In genomic region chr14:90344920-90345557, GRCh38 we compare ENCODE assay signal across 18 cellular contexts.
"Had no signal": no experiment of that assay in that cellular context is flagged by ENCODE, and none has a peak within 500 bp of the region (broad histone marks: within the 10 kb centered on the region; RNA-seq: fewer than 3 reads in every experiment).

No MANE protein-coding gene starts in this region.

- H3K4me3 ChIP-seq: gastrocnemius medialis, hepatocyte, lower lobe of right lung, smooth muscle cell, tibial artery, uterus had no signal

- H3K4me2 ChIP-seq: hepatocyte, smooth muscle cell had no signal

- H3K9me3 ChIP-seq: gastrocnemius medialis, lower lobe of right lung, neutrophil, tibial artery, uterus had no signal

- H3K36me3 ChIP-seq: gastrocnemius medialis, lower lobe of right lung, neutrophil, tibial artery, uterus had no signal

- H3K27me3 ChIP-seq: gastrocnemius medialis, hepatocyte, tibial artery, uterus had no signal

- H3K79me2 ChIP-seq: hepatocyte had no signal

- DNase-seq: activated CD4-positive, alpha-beta memory T cell treated with anti-CD3 and anti-CD28 coated beads for 36 hours; activated gamma-delta T cell; activated T-cell treated with anti-CD3 and anti-CD28 coated beads, Interleukin-2, amount 50 U/mL, for 48 hours; anterior cingulate cortex; gastrocnemius medialis; left cardiac atrium; lower lobe of right lung; midbrain; naive B cell; right cardiac atrium; T-cell; T1000; tibial artery; uterus had no signal

- H3K27ac ChIP-seq: gastrocnemius medialis, hepatocyte, lower lobe of right lung, neutrophil, tibial artery, uterus, VCaP had no signal

- H2AFZ ChIP-seq: hepatocyte had no signal

- H3K4me1 ChIP-seq: gastrocnemius medialis, lower lobe of right lung, tibial artery, uterus had no signal
